8 cellular contexts compared by ENCODE assay signal in genomic region chr12:108690799-108691153, GRCh38. TPM values are rescaled to one million over a fixed set of nuclear protein-coding genes. Genes with fewer than 3 reads are reported as not detected.
A peak's percentile ranks its signal among the peaks of the same experiment; 100 is the strongest.
DNase-seq lines count a peak whose midpoint lies in the region; ATAC-seq and TF ChIP-seq lines count a peak whose summit lies in the region.

No MANE protein-coding gene starts in this region.

- H3K4me3 Mint-ChIP-seq in activated CD4-positive, alpha-beta T cell treated with anti-CD3 and anti-CD28 coated beads, Interleukin-2, amount 10 ng/mL, durations not matched to agents 7 days and 5 days: peak overlapping the region; percentile 53
- H3K4me3 Mint-ChIP-seq in activated CD4-positive, alpha-beta memory T cell treated with anti-CD3 and anti-CD28 coated beads, Interleukin-2, amount 10 ng/mL, durations not matched to agents 7 days and 5 days: peak overlapping the region; percentile 66

- CTCF ChIA-PET in activated CD4-positive, alpha-beta T cell treated with anti-CD3 and anti-CD28 coated beads, Interleukin-2, amount 10 ng/mL, durations not matched to agents 7 days and 5 days (lab: Charles Lee): interaction anchor here (0.9 to 3.5 kb wide), 10 partner anchors 8 to 73 kb away, joined by 3 to 17 read pairs (median 4); no protein-coding TSS in a partner anchor
- CTCF ChIA-PET in activated CD4-positive, alpha-beta memory T cell treated with anti-CD3 and anti-CD28 coated beads, Interleukin-2, amount 10 ng/mL, durations not matched to agents 7 days and 5 days (lab: Charles Lee): interaction anchor here (0.8 to 2.9 kb wide), 13 partner anchors 11 to 1154 kb away, joined by 3 to 21 read pairs (median 5); partner anchors contain the start of genes ISCU, SART3 and SELPLG

- H3K27ac Mint-ChIP-seq in activated CD4-positive, alpha-beta T cell treated with anti-CD3 and anti-CD28 coated beads, Interleukin-2, amount 10 ng/mL, durations not matched to agents 7 days and 5 days: peak overlapping the region; percentile 91
- peak overlapping the region; percentile 89 for H3K27ac Mint-ChIP-seq in activated CD4-positive, alpha-beta memory T cell treated with anti-CD3 and anti-CD28 coated beads, Interleukin-2, amount 10 ng/mL, durations not matched to agents 7 days and 5 days

- H3K4me3 ChIP-seq in iPS-20b (ENCODE audit: low read length) (no peak overlapping the region), WERI-Rb-1 (ENCODE audit: low read depth, low read length) (no peak overlapping the region)

- POLR2A ChIA-PET in activated CD4-positive, alpha-beta T cell treated with anti-CD3 and anti-CD28 coated beads, Interleukin-2, amount 10 ng/mL, durations not matched to agents 7 days and 5 days (lab: Charles Lee): no interaction called here
- POLR2A ChIA-PET in activated CD4-positive, alpha-beta memory T cell treated with anti-CD3 and anti-CD28 coated beads, Interleukin-2, amount 10 ng/mL, durations not matched to agents 7 days and 5 days (lab: Charles Lee): interaction anchor here (0.8 to 5.4 kb wide), 12 partner anchors 11 to 931 kb away, joined by 3 to 46 read pairs (median 4); partner anchors contain the start of genes ISCU, SART3, SELPLG and SSH1

- H3K27me3 ChIP-seq in iPS-20b (ENCODE audit: insufficient read depth, low read length): no peaks in the 10 kb centered on the region
- H3K27me3 ChIP-seq in WERI-Rb-1 (ENCODE audit: insufficient read depth, low read depth, severe bottlenecking): no peaks in the 10 kb centered on the region

- peak overlapping the region; percentile 98 for H3K27ac ChIP-seq in iPS-20b (ENCODE audit: low read length)
- peak overlapping the region; percentile 94 for H3K27ac ChIP-seq in temporal lobe (ENCODE audit: low read depth, low read length)
- H3K27ac ChIP-seq in WERI-Rb-1: no peak overlapping the region

- peaks cover 72% of the 10 kb centered on the region for H3K4me1 Mint-ChIP-seq in activated CD4-positive, alpha-beta T cell treated with anti-CD3 and anti-CD28 coated beads, Interleukin-2, amount 10 ng/mL, durations not matched to agents 7 days and 5 days
- peaks cover 64% of the 10 kb centered on the region for H3K4me1 Mint-ChIP-seq in activated CD4-positive, alpha-beta memory T cell treated with anti-CD3 and anti-CD28 coated beads, Interleukin-2, amount 10 ng/mL, durations not matched to agents 7 days and 5 days

- no peak for TF ChIP-seq CTCF in WERI-Rb-1 (IDR thresholded peaks at IDR 0.05; ENCODE audit: low read depth, low read length)

- no peak for ATAC-seq in GM21723 (IDR thresholded peaks at IDR 0.05; ENCODE audit: unreplicated experiment)

- H3K4me1 ChIP-seq in iPS-20b (ENCODE audit: insufficient read depth, low read length): peaks cover 40% of the 10 kb centered on the region

- peaks cover 7% of the 10 kb centered on the region for H3K36me3 Mint-ChIP-seq in activated CD4-positive, alpha-beta T cell treated with anti-CD3 and anti-CD28 coated beads, Interleukin-2, amount 10 ng/mL, durations not matched to agents 7 days and 5 days (ENCODE audit: low read depth)
- H3K36me3 Mint-ChIP-seq in activated CD4-positive, alpha-beta memory T cell treated with anti-CD3 and anti-CD28 coated beads, Interleukin-2, amount 10 ng/mL, durations not matched to agents 7 days and 5 days (ENCODE audit: low read depth): no peaks in the 10 kb centered on the region

- H3K36me3 ChIP-seq in iPS-20b (ENCODE audit: insufficient read depth, low read depth, low read length): peaks cover 10% of the 10 kb centered on the region
- peaks cover 21% of the 10 kb centered on the region for H3K36me3 ChIP-seq in WERI-Rb-1

- peak overlapping the region; percentile 89; the same call in 1 of the 2 replicates for H3K9ac ChIP-seq in iPS-20b (ENCODE audit: low read depth, low read length)

- H3K9me3 ChIP-seq in iPS-20b (ENCODE audit: insufficient read depth, low read depth, low read length): no peaks in the 10 kb centered on the region
- no peaks in the 10 kb centered on the region for H3K9me3 ChIP-seq in WERI-Rb-1 (ENCODE audit: severe bottlenecking)

- H3K9me3 Mint-ChIP-seq in activated CD4-positive, alpha-beta T cell treated with anti-CD3 and anti-CD28 coated beads, Interleukin-2, amount 10 ng/mL, durations not matched to agents 7 days and 5 days: no peaks in the 10 kb centered on the region
- no peaks in the 10 kb centered on the region for H3K9me3 Mint-ChIP-seq in activated CD4-positive, alpha-beta memory T cell treated with anti-CD3 and anti-CD28 coated beads, Interleukin-2, amount 10 ng/mL, durations not matched to agents 7 days and 5 days

- DNase-seq in activated CD4-positive, alpha-beta T cell treated with anti-CD3 and anti-CD28 coated beads, Interleukin-2, amount 10 ng/mL, durations not matched to agents 7 days and 5 days: no peak
- DNase-seq in activated CD4-positive, alpha-beta T cell treated with anti-CD3 and anti-CD28 coated beads for 4 hours: no peak
- DNase-seq in activated CD4-positive, alpha-beta memory T cell treated with anti-CD3 and anti-CD28 coated beads, Interleukin-2, amount 10 ng/mL, durations not matched to agents 7 days and 5 days: no peak
- no peak for DNase-seq in WERI-Rb-1
- no peak for DNase-seq in NCI-H1417 treated with DMSO at 0.1 percent for 48 hours (lab: John Stamatoyannopoulos, UW)

- H3K27me3 Mint-ChIP-seq in activated CD4-positive, alpha-beta T cell treated with anti-CD3 and anti-CD28 coated beads, Interleukin-2, amount 10 ng/mL, durations not matched to agents 7 days and 5 days: peaks cover 3% of the 10 kb centered on the region
- H3K27me3 Mint-ChIP-seq in activated CD4-positive, alpha-beta memory T cell treated with anti-CD3 and anti-CD28 coated beads, Interleukin-2, amount 10 ng/mL, durations not matched to agents 7 days and 5 days: no peaks in the 10 kb centered on the region

RNA-seq across cellular contexts. Expression of gene CORO1C, which starts 40.5 kb away (rescaled TPM):
- total RNA-seq in activated CD4-positive, alpha-beta T cell treated with anti-CD3 and anti-CD28 coated beads, Interleukin-2, amount 10 ng/mL, durations not matched to agents 7 days and 5 days: 10 to 100 TPM; 38.5 to 41.3 TPM
- total RNA-seq in activated CD4-positive, alpha-beta memory T cell treated with anti-CD3 and anti-CD28 coated beads, Interleukin-2, amount 10 ng/mL, durations not matched to agents 7 days and 5 days: 10 to 100 TPM; 30.9 to 35.7 TPM
- 139 TPM for total RNA-seq in temporal lobe

RNA-seq across cellular contexts. Expression of gene SELPLG, which starts 57.1 kb away (rescaled TPM):
- total RNA-seq in activated CD4-positive, alpha-beta T cell treated with anti-CD3 and anti-CD28 coated beads, Interleukin-2, amount 10 ng/mL, durations not matched to agents 7 days and 5 days: 100 to 1,000 TPM; 207 to 214 TPM
- total RNA-seq in activated CD4-positive, alpha-beta memory T cell treated with anti-CD3 and anti-CD28 coated beads, Interleukin-2, amount 10 ng/mL, durations not matched to agents 7 days and 5 days: 100 to 1,000 TPM; 289 to 301 TPM
- 1.2 TPM for total RNA-seq in temporal lobe

Comparison
In these comparisons a context has a peak if more than half of its experiments do, and no peak if none do; other contexts are left out.
1. RNA of gene SELPLG, which starts 57.1 kb away (total RNA-seq): 289 to 301 TPM in activated CD4-positive, alpha-beta memory T cell treated with anti-CD3 and anti-CD28 coated beads, Interleukin-2, amount 10 ng/mL, durations not matched to agents 7 days and 5 days and 207 to 214 TPM in activated CD4-positive, alpha-beta T cell treated with anti-CD3 and anti-CD28 coated beads, Interleukin-2, amount 10 ng/mL, durations not matched to agents 7 days and 5 days; 1.2 TPM in temporal lobe (single experiment); every median in the first group is over 10 times any median in the second.